In the genomic region with DNA sequence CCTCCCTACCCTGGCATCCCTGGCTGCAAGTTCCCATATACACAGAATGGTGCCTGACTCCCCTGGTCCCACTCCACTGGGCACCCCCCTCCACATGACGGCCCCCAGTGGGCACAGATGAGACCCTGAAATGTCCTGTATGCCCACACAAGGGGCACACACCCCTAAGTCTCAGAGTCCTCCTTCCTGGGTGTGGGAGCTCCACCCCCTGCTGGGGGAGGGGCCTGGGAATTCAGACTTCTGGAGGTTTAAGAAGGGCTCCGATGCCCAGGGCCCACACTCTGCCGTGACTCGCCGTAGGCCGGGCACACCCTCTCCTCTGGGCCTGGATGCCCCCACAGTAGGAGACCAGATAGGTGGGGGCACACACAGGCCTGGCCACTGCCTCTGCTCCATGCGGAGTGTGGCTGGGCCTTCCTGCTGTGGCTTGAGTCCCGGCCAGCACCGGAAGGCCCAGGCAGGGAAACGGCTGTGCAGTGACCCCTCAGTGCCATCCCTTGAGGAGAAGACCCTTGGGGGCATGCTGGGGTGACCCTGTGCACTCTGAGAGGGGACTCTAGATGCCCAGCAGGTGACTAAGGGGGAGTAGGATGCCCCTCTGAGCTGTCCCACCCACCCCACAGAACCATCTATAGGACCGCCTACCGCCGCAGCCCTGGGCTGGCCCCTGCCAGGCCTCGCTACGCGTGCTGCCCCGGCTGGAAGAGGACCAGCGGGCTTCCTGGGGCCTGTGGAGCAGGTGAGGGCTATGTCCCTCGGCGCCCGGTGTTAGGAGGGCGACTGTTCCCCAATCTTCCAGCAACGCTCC, we compare ENCODE assay signal across 3 cellular contexts.
TF ChIP-seq lines count a peak whose summit lies in the region.

No MANE protein-coding gene starts in this region.

TF ChIP-seq in HepG2, 621 proteins besides CTCF, POLR2A, EP300 and RAD21 (continues in another document):
- TF ChIP-seq MEIS1 (CRISPR knock-in tag; IDR thresholded peaks at IDR 0.05; ENCODE audit: borderline replicate concordance) (no peak), NR1H2 (CRISPR knock-in tag; IDR thresholded peaks at IDR 0.05; ENCODE audit: borderline replicate concordance, low read depth) (no peak), DR1 (CRISPR knock-in tag; IDR thresholded peaks at IDR 0.05) (no peak), NR2F6 (IDR thresholded peaks at IDR 0.05) (no peak), NR2F6 (CRISPR knock-in tag; IDR thresholded peaks at IDR 0.05) (no peak), CBX1 (IDR thresholded peaks at IDR 0.05; ENCODE audit: low read depth) (no peak), FOXP1 (IDR thresholded peaks at IDR 0.05) (no peak), FOXP1 (CRISPR knock-in tag; IDR thresholded peaks at IDR 0.05) (no peak), ZNF3 (CRISPR knock-in tag; IDR thresholded peaks at IDR 0.05) (no peak), SIN3B (IDR thresholded peaks at IDR 0.05; ENCODE audit: low read length) (no peak), ZNF224 (CRISPR knock-in tag; IDR thresholded peaks at IDR 0.05) (no peak), SRSF4 (IDR thresholded peaks at IDR 0.05; ENCODE audit: low read depth, low read length, poor library complexity, severe bottlenecking) (no peak), ZNF282 (IDR thresholded peaks at IDR 0.05; ENCODE audit: partially characterized antibody) (no peak)
- TF ChIP-seq, protein P1, sequence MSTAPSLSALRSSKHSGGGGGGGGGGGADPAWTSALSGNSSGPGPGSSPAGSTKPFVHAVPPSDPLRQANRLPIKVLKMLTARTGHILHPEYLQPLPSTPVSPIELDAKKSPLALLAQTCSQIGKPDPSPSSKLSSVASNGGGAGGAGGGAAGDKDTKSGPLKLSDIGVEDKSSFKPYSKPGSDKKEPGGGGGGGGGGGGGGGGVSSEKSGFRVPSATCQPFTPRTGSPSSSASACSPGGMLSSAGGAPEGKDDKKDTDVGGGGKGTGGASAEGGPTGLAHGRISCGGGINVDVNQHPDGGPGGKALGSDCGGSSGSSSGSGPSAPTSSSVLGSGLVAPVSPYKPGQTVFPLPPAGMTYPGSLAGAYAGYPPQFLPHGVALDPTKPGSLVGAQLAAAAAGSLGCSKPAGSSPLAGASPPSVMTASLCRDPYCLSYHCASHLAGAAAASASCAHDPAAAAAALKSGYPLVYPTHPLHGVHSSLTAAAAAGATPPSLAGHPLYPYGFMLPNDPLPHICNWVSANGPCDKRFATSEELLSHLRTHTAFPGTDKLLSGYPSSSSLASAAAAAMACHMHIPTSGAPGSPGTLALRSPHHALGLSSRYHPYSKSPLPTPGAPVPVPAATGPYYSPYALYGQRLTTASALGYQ (CRISPR knock-in tag; IDR thresholded peaks at IDR 0.05), result no peak
- TF ChIP-seq, protein P2, sequence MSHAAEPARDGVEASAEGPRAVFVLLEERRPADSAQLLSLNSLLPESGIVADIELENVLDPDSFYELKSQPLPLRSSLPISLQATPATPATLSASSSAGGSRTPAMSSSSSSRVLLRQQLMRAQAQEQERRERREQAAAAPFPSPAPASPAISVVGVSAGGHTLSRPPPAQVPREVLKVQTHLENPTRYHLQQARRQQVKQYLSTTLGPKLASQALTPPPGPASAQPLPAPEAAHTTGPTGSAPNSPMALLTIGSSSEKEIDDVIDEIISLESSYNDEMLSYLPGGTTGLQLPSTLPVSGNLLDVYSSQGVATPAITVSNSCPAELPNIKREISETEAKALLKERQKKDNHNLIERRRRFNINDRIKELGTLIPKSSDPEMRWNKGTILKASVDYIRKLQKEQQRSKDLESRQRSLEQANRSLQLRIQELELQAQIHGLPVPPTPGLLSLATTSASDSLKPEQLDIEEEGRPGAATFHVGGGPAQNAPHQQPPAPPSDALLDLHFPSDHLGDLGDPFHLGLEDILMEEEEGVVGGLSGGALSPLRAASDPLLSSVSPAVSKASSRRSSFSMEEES (CRISPR knock-in tag; IDR thresholded peaks at IDR 0.05), result no peak
- TF ChIP-seq, protein P3, sequence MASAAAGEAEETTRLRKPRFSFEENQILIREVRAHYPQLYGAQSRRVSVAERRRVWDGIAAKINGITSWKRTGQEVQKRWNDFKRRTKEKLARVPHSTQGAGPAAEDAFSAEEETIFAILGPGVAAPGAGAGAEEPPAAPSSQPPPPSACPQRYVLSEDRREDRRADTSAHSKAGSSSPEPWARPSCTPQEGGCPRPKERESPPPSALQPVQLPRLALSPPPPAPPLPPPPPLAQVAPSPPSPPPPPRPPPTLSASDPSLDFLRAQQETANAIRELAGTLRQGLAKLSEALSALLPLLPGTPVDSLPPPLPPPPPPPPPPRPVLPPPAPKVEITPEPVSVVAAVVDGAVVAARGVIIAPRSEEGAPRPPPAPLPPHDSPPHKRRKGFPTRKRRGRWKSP (CRISPR knock-in tag; IDR thresholded peaks at IDR 0.05), result no peak

TF ChIP-seq in SK-N-SH treated with all-trans-retinoic acid at 6 μM for 48 hours, 23 proteins besides CTCF, POLR2A, EP300 and RAD21:
- TF ChIP-seq OSR1 (CRISPR knock-in tag; IDR thresholded peaks at IDR 0.05), result no peak
- TF ChIP-seq ARNTL (CRISPR knock-in tag; IDR thresholded peaks at IDR 0.05; ENCODE audit: borderline replicate concordance, low read depth), result no peak
- TF ChIP-seq, protein P4, sequence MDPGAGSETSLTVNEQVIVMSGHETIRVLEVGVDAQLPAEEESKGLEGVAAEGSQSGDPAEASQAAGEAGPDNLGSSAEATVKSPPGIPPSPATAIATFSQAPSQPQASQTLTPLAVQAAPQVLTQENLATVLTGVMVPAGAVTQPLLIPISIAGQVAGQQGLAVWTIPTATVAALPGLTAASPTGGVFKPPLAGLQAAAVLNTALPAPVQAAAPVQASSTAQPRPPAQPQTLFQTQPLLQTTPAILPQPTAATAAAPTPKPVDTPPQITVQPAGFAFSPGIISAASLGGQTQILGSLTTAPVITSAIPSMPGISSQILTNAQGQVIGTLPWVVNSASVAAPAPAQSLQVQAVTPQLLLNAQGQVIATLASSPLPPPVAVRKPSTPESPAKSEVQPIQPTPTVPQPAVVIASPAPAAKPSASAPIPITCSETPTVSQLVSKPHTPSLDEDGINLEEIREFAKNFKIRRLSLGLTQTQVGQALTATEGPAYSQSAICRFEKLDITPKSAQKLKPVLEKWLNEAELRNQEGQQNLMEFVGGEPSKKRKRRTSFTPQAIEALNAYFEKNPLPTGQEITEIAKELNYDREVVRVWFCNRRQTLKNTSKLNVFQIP (CRISPR knock-in tag; IDR thresholded peaks at IDR 0.05; ENCODE audit: borderline replicate concordance, low read depth), result no peak
- TF ChIP-seq, protein P5, sequence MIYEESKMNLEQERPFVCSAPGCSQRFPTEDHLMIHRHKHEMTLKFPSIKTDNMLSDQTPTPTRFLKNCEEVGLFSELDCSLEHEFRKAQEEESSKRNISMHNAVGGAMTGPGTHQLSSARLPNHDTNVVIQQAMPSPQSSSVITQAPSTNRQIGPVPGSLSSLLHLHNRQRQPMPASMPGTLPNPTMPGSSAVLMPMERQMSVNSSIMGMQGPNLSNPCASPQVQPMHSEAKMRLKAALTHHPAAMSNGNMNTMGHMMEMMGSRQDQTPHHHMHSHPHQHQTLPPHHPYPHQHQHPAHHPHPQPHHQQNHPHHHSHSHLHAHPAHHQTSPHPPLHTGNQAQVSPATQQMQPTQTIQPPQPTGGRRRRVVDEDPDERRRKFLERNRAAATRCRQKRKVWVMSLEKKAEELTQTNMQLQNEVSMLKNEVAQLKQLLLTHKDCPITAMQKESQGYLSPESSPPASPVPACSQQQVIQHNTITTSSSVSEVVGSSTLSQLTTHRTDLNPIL (CRISPR knock-in tag; IDR thresholded peaks at IDR 0.05; ENCODE audit: low read depth), result no peak
- TF ChIP-seq RARB (CRISPR knock-in tag; IDR thresholded peaks at IDR 0.05), result no peak
- no peak for TF ChIP-seq CSDC2 (CRISPR knock-in tag; IDR thresholded peaks at IDR 0.05)
- TF ChIP-seq ZC3H10 (CRISPR knock-in tag; IDR thresholded peaks at IDR 0.05), result no peak

TF ChIP-seq in GM12891, 5 proteins besides CTCF, POLR2A, EP300 and RAD21:
- TF ChIP-seq PAX5 (IDR thresholded peaks at IDR 0.05; ENCODE audit: insufficient read depth, low read length, severe bottlenecking) (no peak), SPI1 (IDR thresholded peaks at IDR 0.05; ENCODE audit: low read depth, low read length) (no peak), POLR2AphosphoS5 (IDR thresholded peaks at IDR 0.05; ENCODE audit: low read depth, low read length) (no peak)
